Comparison of ENCODE assay signal across 16 cellular contexts in genomic region chr15:72382146-72382545, GRCh38. TPM values are rescaled to one million over a fixed set of nuclear protein-coding genes. Genes with fewer than 3 reads are reported as not detected.
DNase-seq lines count a peak whose midpoint lies in the region; ATAC-seq and TF ChIP-seq lines count a peak whose summit lies in the region.
"Had no signal": no experiment of that assay in that cellular context is flagged by ENCODE, and none has a peak within 500 bp of the region (broad histone marks: within the 10 kb centered on the region; RNA-seq: fewer than 3 reads in every experiment).

No MANE protein-coding gene starts in this region.

- POLR2A ChIA-PET in OCI-LY7 (lab: Charles Lee): interaction anchor here (0.6 to 1.4 kb wide), 4 partner anchors 11 to 445 kb away, joined by 3 read pairs; no protein-coding TSS in a partner anchor

- intact Hi-C loops in OCI-LY7 (cut with micrococcal nuclease; ENCODE audit: unreplicated experiment): no loop called here
- intact Hi-C loops in uterus (cut with DNase I; ENCODE audit: low total_unique reads): no loop called here

- H3K36me3 ChIP-seq in OCI-LY7 (ENCODE audit: insufficient read depth, low read length): no peaks in the 10 kb centered on the region
- no peaks in the 10 kb centered on the region for H3K36me3 ChIP-seq in uterus
- H3K36me3 ChIP-seq: heart left ventricle, thoracic aorta had no signal

- no peak for TF ChIP-seq POLR2A in uterus (IDR thresholded peaks at IDR 0.05)

- H3K9me3 ChIP-seq in OCI-LY7 (ENCODE audit: low read length): no peaks in the 10 kb centered on the region
- no peaks in the 10 kb centered on the region for H3K9me3 ChIP-seq in uterus
- H3K9me3 ChIP-seq: heart left ventricle, psoas muscle, thoracic aorta had no signal

- no peaks in the 10 kb centered on the region for H4K20me1 ChIP-seq in OCI-LY7 (ENCODE audit: insufficient read depth, low read length)

- no peaks in the 10 kb centered on the region for H3K27me3 ChIP-seq in uterus

- CTCF ChIA-PET in OCI-LY7 (lab: Charles Lee; ENCODE audit: unreplicated experiment): no interaction called here

- ATAC-seq in HG03432 (IDR thresholded peaks at IDR 0.05; ENCODE audit: unreplicated experiment): no peak
- ATAC-seq: heart left ventricle, psoas muscle had no signal

- BruUV-seq in OCI-LY7 (replicated peaks; lab: Mats Ljungman, UMichigan): no TSS peak

- H3K27ac ChIP-seq in OCI-LY7 (ENCODE audit: low read depth, low read length, poor library complexity, severe bottlenecking): no peak overlapping the region
- no peak overlapping the region for H3K27ac ChIP-seq in uterus
- H3K27ac ChIP-seq: heart left ventricle, KMS-11, psoas muscle, thoracic aorta had no signal

- DNase-seq in AG09309 (ENCODE audit: low read depth): no peak
- peak; percentile 29 for DNase-seq in GM12865 (ENCODE audit: low read depth)
- DNase-seq in OCI-LY7 (ENCODE audit: low spot score): peak; percentile 14
- no peak for DNase-seq in fibroblast of mammary gland (ENCODE audit: low read depth)
- DNase-seq in inferior parietal cortex (ENCODE audit: extremely low spot score): no peak
- no peak for DNase-seq in uterus
- no peak for DNase-seq in HuH-7.5 (ENCODE audit: low spot score)
- DNase-seq: activated naive CD8-positive, alpha-beta T cell treated with anti-CD3 and anti-CD28 coated beads for 36 hours; dermis blood vessel endothelial cell; heart left ventricle; NCI-H526 treated with DMSO at 0.1 percent for 48 hours; psoas muscle had no signal

- no peak overlapping the region for H3K4me2 ChIP-seq in OCI-LY7 (ENCODE audit: low read length)
- H3K4me2 ChIP-seq: KMS-11 had no signal

- no peaks in the 10 kb centered on the region for H3K79me2 ChIP-seq in OCI-LY7 (ENCODE audit: insufficient read depth, low read depth, low read length)

- H3K4me3 ChIP-seq in AG09309 (ENCODE audit: control insufficient read depth, low read depth, low read length) (no peak overlapping the region), GM12865 (ENCODE audit: low read depth, low read length) (no peak overlapping the region), OCI-LY7 (ENCODE audit: low read depth, low read length, poor library complexity, severe bottlenecking) (no peak overlapping the region), fibroblast of mammary gland (ENCODE audit: control insufficient read depth, low read depth, low read length) (no peak overlapping the region), uterus (no peak overlapping the region)
- H3K4me3 ChIP-seq: heart left ventricle, psoas muscle, thoracic aorta had no signal

- H3K9me2 ChIP-seq in OCI-LY7 (ENCODE audit: insufficient read depth, low read length): no peaks in the 10 kb centered on the region

- no peak overlapping the region for H2AFZ ChIP-seq in OCI-LY7 (ENCODE audit: low read length)

- TF ChIP-seq CTCF in AG09309 (IDR thresholded peaks at IDR 0.05; ENCODE audit: control insufficient read depth, insufficient read depth, low read depth, low read length, missing control alignments): peak; percentile 36
- peak; percentile 23 for TF ChIP-seq CTCF in GM12865 (IDR thresholded peaks at IDR 0.05; ENCODE audit: insufficient read depth, low read depth, low read length, missing control alignments)
- peak; percentile 45 for TF ChIP-seq CTCF in OCI-LY7 (conservative IDR thresholded peaks at IDR 0.05; ENCODE audit: low read length)
- TF ChIP-seq CTCF in fibroblast of mammary gland (conservative IDR thresholded peaks at IDR 0.05; ENCODE audit: control insufficient read depth, insufficient read depth, low read depth, low read length): peak; percentile 14
- no peak for TF ChIP-seq CTCF in uterus (IDR thresholded peaks at IDR 0.05)

- H3K4me1 ChIP-seq in OCI-LY7 (ENCODE audit: insufficient read depth, low read length, poor library complexity, severe bottlenecking): peaks cover 4% of the 10 kb centered on the region
- peaks cover 0 to 2% of the 10 kb centered on the region in 2 donors for H3K4me1 ChIP-seq in uterus

RNA-seq across cellular contexts. Expression of gene HEXA, which starts 6.3 kb away (rescaled TPM):
- 36.2 and 51.3 TPM in 2 replicates for total RNA-seq in OCI-LY7 (2014; rRNA removed; shearing (Covaris generic))
- 80.2 and 82.6 TPM in 2 replicates for total RNA-seq in OCI-LY7 (2022)
- 10 to 100 TPM; 14.9 to 86.0 (median 52.9) TPM for total RNA-seq in uterus

RNA-seq across cellular contexts. Expression of gene TMEM202, which starts 16.0 kb away (rescaled TPM):
- total RNA-seq in OCI-LY7 (2014; rRNA removed; shearing (Covaris generic)): 1.1 TPM in 1 of 2 replicates, not detected in the other
- not detected in 2 replicates for total RNA-seq in OCI-LY7 (2022)
- not detected for total RNA-seq in uterus
- total RNA-seq: activated CD8-positive, alpha-beta memory T cell treated with anti-CD3 and anti-CD28 coated beads for 36 hours; activated naive CD8-positive, alpha-beta T cell treated with anti-CD3 and anti-CD28 coated beads for 36 hours; dermis blood vessel endothelial cell; heart left ventricle; psoas muscle; thoracic aorta had no signal

Comparison
In these comparisons a context has a peak if more than half of its experiments do, and no peak if none do; other contexts are left out.
1. DNase-seq: peak in GM12865 (single experiment) and OCI-LY7 (single experiment); none in AG09309 (single experiment), fibroblast of mammary gland (single experiment), inferior parietal cortex (single experiment), uterus (0 of 2) and HuH-7.5 (single experiment).
2. CTCF ChIP-seq: peak in AG09309 (single experiment), GM12865 (single experiment), OCI-LY7 (single experiment) and fibroblast of mammary gland (single experiment); none in uterus (0 of 4).